In genomic region chr10:97320480-97321031, GRCh38 we compare ENCODE assay signal across 8 cellular contexts. TPM values are rescaled to one million over a fixed set of nuclear protein-coding genes. Genes with fewer than 3 reads are reported as not detected.
DNase-seq lines count a peak whose midpoint lies in the region; ATAC-seq and TF ChIP-seq lines count a peak whose summit lies in the region.

No MANE protein-coding gene starts in this region.

- H4K20me1 ChIP-seq in BLaER1, result peaks cover 12% of the 10 kb centered on the region; the same call in 1 of the 2 replicates

- peak overlapping the region; percentile 100 for H3K27ac ChIP-seq in BLaER1
- H3K27ac ChIP-seq in caudate nucleus (ENCODE audit: low read depth, low read length), result peak overlapping the region; percentile 3

- TF ChIP-seq CTCF in type B pancreatic cell (conservative IDR thresholded peaks at IDR 0.05), result no peak

- H3K4me1 ChIP-seq in BLaER1, result peaks cover 46% of the 10 kb centered on the region

- H3K4me3 ChIP-seq in BLaER1, result peak overlapping the region; percentile 87

- no peaks in the 10 kb centered on the region for H3K36me3 Mint-ChIP-seq in memory B cell
- no peaks in the 10 kb centered on the region for H3K36me3 Mint-ChIP-seq in type B pancreatic cell

- peak overlapping the region; percentile 89 for H3K27ac Mint-ChIP-seq in memory B cell
- H3K27ac Mint-ChIP-seq in type B pancreatic cell, result peak overlapping the region; percentile 77

- no peaks in the 10 kb centered on the region for H3K36me3 ChIP-seq in BLaER1

- no peak for ATAC-seq in memory B cell (ENCODE audit: low read depth)
- no peak for ATAC-seq in HG03139 (IDR thresholded peaks at IDR 0.05; ENCODE audit: unreplicated experiment)

- H3K4me1 Mint-ChIP-seq in memory B cell (peaks cover 12% of the 10 kb centered on the region), type B pancreatic cell (ENCODE audit: unreplicated experiment) (peaks cover 20% of the 10 kb centered on the region)

- peak overlapping the region; percentile 100 for H3K4me2 ChIP-seq in BLaER1

- H3K27me3 Mint-ChIP-seq in memory B cell (no peaks in the 10 kb centered on the region), type B pancreatic cell (peaks cover 51% of the 10 kb centered on the region)

- peak overlapping the region; percentile 100 for H3K9ac ChIP-seq in BLaER1

- H3K27me3 ChIP-seq in BLaER1, result peaks cover 19% of the 10 kb centered on the region

- no peaks in the 10 kb centered on the region for H3K9me3 ChIP-seq in BLaER1

- H3K4me3 Mint-ChIP-seq in memory B cell (peak overlapping the region; percentile 92), type B pancreatic cell (peak overlapping the region; percentile 87)

- DNase-seq in OCI-M1 (lab: John Stamatoyannopoulos, UW) (peak; percentile 66), caudate nucleus (lab: John Stamatoyannopoulos, UW) (peak in 14 of 61 donors; percentile 6 to 59 (median 37)), memory B cell (ENCODE audit: low spot score in 2 of 2) (no peak), type B pancreatic cell (ENCODE audit: extremely low spot score, unreplicated experiment) (no peak), cerebellum (ENCODE audit: low spot score) (no peak), COR-L47 (lab: John Stamatoyannopoulos, UW) (no peak)

- H3K9me3 Mint-ChIP-seq in memory B cell (no peaks in the 10 kb centered on the region), type B pancreatic cell (no peaks in the 10 kb centered on the region)

RNA-seq across cellular contexts. Expression of gene FRAT1, which starts 1.5 kb away (rescaled TPM):
- total RNA-seq in type B pancreatic cell (ENCODE audit: low replicate concordance) (4.7 and 6.1 TPM in 2 replicates), cerebellum (2.6 TPM)

RNA-seq across cellular contexts. Expression of gene FRAT2, which starts 14.0 kb away (rescaled TPM):
- total RNA-seq in type B pancreatic cell (ENCODE audit: low replicate concordance) (23.1 and 36.4 TPM in 2 replicates), cerebellum (7.5 TPM)

RNA-seq across cellular contexts. Expression of gene ARHGAP19, which starts 28.1 kb away (rescaled TPM):
- 7.3 and 19.8 TPM in 2 replicates for total RNA-seq in type B pancreatic cell (ENCODE audit: low replicate concordance)
- 14.1 TPM for total RNA-seq in cerebellum
